In genomic region chr15:43230640-43231115, GRCh38 we compare ENCODE assay signal across 1 cellular context.
TF ChIP-seq lines count a peak whose summit lies in the region.

No MANE protein-coding gene starts in this region.

TF ChIP-seq in K562, 482 proteins besides CTCF, POLR2A, EP300 and RAD21 (continued from another document and continues in another):
- TF ChIP-seq NELFE (IDR thresholded peaks at IDR 0.05; ENCODE audit: insufficient read depth, insufficient read length): no peak
- TF ChIP-seq, protein P1, sequence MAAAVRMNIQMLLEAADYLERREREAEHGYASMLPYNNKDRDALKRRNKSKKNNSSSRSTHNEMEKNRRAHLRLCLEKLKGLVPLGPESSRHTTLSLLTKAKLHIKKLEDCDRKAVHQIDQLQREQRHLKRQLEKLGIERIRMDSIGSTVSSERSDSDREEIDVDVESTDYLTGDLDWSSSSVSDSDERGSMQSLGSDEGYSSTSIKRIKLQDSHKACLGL (CRISPR knock-in tag; IDR thresholded peaks at IDR 0.05; ENCODE audit: borderline replicate concordance, poor library complexity, severe bottlenecking): no peak
- TF ChIP-seq KLF10 (CRISPR knock-in tag; IDR thresholded peaks at IDR 0.05): no peak
- no peak for TF ChIP-seq ZBTB8A (IDR thresholded peaks at IDR 0.05; ENCODE audit: partially characterized antibody)
- no peak for TF ChIP-seq ZNF699 (CRISPR knock-in tag; IDR thresholded peaks at IDR 0.05; ENCODE audit: insufficient replicate concordance)
- TF ChIP-seq, protein P2, sequence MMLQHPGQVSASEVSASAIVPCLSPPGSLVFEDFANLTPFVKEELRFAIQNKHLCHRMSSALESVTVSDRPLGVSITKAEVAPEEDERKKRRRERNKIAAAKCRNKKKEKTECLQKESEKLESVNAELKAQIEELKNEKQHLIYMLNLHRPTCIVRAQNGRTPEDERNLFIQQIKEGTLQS (IDR thresholded peaks at IDR 0.05): peak; percentile 74
- TF ChIP-seq, protein P2 (CRISPR knock-in tag; conservative IDR thresholded peaks at IDR 0.05): no peak
- TF ChIP-seq NFYB (IDR thresholded peaks at IDR 0.05; ENCODE audit: extremely low read depth, insufficient read length): no peak
- TF ChIP-seq ZNF79 (CRISPR knock-in tag; IDR thresholded peaks at IDR 0.05; ENCODE audit: low read depth): no peak
- TF ChIP-seq ZKSCAN3 (CRISPR knock-in tag; IDR thresholded peaks at IDR 0.05): no peak
- no peak for TF ChIP-seq STAG1 (CRISPR knock-in tag; IDR thresholded peaks at IDR 0.05; ENCODE audit: borderline replicate concordance)
- TF ChIP-seq, protein P3, sequence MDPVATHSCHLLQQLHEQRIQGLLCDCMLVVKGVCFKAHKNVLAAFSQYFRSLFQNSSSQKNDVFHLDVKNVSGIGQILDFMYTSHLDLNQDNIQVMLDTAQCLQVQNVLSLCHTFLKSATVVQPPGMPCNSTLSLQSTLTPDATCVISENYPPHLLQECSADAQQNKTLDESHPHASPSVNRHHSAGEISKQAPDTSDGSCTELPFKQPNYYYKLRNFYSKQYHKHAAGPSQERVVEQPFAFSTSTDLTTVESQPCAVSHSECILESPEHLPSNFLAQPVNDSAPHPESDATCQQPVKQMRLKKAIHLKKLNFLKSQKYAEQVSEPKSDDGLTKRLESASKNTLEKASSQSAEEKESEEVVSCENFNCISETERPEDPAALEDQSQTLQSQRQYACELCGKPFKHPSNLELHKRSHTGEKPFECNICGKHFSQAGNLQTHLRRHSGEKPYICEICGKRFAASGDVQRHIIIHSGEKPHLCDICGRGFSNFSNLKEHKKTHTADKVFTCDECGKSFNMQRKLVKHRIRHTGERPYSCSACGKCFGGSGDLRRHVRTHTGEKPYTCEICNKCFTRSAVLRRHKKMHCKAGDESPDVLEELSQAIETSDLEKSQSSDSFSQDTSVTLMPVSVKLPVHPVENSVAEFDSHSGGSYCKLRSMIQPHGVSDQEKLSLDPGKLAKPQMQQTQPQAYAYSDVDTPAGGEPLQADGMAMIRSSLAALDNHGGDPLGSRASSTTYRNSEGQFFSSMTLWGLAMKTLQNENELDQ (CRISPR knock-in tag; IDR thresholded peaks at IDR 0.05; ENCODE audit: borderline replicate concordance): no peak
- no peak for TF ChIP-seq HNRNPL (IDR thresholded peaks at IDR 0.05; ENCODE audit: low read depth, low read length)
- 0 out of 4 replicates have a peak, but pooled peaks of 1 of the 2 experiments have one; percentile 63 for TF ChIP-seq ZMIZ1 (IDR thresholded peaks at IDR 0.05; ENCODE audit: low read depth in 2 of 2, low read length in 2 of 2)
- TF ChIP-seq FOXA3 (CRISPR knock-in tag; conservative IDR thresholded peaks at IDR 0.05 in 1 of 2, IDR thresholded peaks at IDR 0.05 in 1 of 2): no peak
- TF ChIP-seq ZBTB7A (IDR thresholded peaks at IDR 0.05; ENCODE audit: borderline replicate concordance, control insufficient read depth, low read depth, low read length): no peak
- TF ChIP-seq POLR3A (IDR thresholded peaks at IDR 0.05; ENCODE audit: borderline replicate concordance, extremely low read depth, insufficient read depth, insufficient read length): no peak
- no peak for TF ChIP-seq ZNF518B (CRISPR knock-in tag; IDR thresholded peaks at IDR 0.05)
- TF ChIP-seq CC2D1A (IDR thresholded peaks at IDR 0.05): 0 out of 2 replicates have a peak, but pooled peaks have one; percentile 10
- no peak for TF ChIP-seq POU5F1 (IDR thresholded peaks at IDR 0.05; ENCODE audit: borderline replicate concordance, low read depth, low read length, partially characterized antibody)
- TF ChIP-seq SIRT6 (IDR thresholded peaks at IDR 0.05; ENCODE audit: low read depth, low read length): no peak
- TF ChIP-seq ZBTB33 (CRISPR knock-in tag; IDR thresholded peaks at IDR 0.05): no peak
- TF ChIP-seq, protein P4, sequence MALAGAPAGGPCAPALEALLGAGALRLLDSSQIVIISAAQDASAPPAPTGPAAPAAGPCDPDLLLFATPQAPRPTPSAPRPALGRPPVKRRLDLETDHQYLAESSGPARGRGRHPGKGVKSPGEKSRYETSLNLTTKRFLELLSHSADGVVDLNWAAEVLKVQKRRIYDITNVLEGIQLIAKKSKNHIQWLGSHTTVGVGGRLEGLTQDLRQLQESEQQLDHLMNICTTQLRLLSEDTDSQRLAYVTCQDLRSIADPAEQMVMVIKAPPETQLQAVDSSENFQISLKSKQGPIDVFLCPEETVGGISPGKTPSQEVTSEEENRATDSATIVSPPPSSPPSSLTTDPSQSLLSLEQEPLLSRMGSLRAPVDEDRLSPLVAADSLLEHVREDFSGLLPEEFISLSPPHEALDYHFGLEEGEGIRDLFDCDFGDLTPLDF (CRISPR knock-in tag; IDR thresholded peaks at IDR 0.05): no peak
- TF ChIP-seq NUFIP1 (IDR thresholded peaks at IDR 0.05; ENCODE audit: partially characterized antibody): no peak
- TF ChIP-seq POLR2G (IDR thresholded peaks at IDR 0.05; ENCODE audit: low read depth, low read length): no peak
- TF ChIP-seq BRD9 (IDR thresholded peaks at IDR 0.05; ENCODE audit: low read depth, partially characterized antibody): no peak
- no peak for TF ChIP-seq POLR2H (tag; IDR thresholded peaks at IDR 0.05; ENCODE audit: low read depth)
- peak; percentile 46; the same call in 1 of the 2 replicates for TF ChIP-seq MAFK (IDR thresholded peaks at IDR 0.05; ENCODE audit: low read length)
- TF ChIP-seq, protein P5, sequence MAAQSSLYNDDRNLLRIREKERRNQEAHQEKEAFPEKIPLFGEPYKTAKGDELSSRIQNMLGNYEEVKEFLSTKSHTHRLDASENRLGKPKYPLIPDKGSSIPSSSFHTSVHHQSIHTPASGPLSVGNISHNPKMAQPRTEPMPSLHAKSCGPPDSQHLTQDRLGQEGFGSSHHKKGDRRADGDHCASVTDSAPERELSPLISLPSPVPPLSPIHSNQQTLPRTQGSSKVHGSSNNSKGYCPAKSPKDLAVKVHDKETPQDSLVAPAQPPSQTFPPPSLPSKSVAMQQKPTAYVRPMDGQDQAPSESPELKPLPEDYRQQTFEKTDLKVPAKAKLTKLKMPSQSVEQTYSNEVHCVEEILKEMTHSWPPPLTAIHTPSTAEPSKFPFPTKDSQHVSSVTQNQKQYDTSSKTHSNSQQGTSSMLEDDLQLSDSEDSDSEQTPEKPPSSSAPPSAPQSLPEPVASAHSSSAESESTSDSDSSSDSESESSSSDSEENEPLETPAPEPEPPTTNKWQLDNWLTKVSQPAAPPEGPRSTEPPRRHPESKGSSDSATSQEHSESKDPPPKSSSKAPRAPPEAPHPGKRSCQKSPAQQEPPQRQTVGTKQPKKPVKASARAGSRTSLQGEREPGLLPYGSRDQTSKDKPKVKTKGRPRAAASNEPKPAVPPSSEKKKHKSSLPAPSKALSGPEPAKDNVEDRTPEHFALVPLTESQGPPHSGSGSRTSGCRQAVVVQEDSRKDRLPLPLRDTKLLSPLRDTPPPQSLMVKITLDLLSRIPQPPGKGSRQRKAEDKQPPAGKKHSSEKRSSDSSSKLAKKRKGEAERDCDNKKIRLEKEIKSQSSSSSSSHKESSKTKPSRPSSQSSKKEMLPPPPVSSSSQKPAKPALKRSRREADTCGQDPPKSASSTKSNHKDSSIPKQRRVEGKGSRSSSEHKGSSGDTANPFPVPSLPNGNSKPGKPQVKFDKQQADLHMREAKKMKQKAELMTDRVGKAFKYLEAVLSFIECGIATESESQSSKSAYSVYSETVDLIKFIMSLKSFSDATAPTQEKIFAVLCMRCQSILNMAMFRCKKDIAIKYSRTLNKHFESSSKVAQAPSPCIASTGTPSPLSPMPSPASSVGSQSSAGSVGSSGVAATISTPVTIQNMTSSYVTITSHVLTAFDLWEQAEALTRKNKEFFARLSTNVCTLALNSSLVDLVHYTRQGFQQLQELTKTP (IDR thresholded peaks at IDR 0.05; ENCODE audit: low read depth in 1 of 2, partially characterized antibody in 2 of 2): no peak
- no peak for TF ChIP-seq PRPF4 (IDR thresholded peaks at IDR 0.05; ENCODE audit: insufficient read depth, low read depth, low read length, poor library complexity, severe bottlenecking)
- peak; percentile 97 for TF ChIP-seq C11orf30 (IDR thresholded peaks at IDR 0.05; ENCODE audit: low read depth)
- TF ChIP-seq, protein P6, sequence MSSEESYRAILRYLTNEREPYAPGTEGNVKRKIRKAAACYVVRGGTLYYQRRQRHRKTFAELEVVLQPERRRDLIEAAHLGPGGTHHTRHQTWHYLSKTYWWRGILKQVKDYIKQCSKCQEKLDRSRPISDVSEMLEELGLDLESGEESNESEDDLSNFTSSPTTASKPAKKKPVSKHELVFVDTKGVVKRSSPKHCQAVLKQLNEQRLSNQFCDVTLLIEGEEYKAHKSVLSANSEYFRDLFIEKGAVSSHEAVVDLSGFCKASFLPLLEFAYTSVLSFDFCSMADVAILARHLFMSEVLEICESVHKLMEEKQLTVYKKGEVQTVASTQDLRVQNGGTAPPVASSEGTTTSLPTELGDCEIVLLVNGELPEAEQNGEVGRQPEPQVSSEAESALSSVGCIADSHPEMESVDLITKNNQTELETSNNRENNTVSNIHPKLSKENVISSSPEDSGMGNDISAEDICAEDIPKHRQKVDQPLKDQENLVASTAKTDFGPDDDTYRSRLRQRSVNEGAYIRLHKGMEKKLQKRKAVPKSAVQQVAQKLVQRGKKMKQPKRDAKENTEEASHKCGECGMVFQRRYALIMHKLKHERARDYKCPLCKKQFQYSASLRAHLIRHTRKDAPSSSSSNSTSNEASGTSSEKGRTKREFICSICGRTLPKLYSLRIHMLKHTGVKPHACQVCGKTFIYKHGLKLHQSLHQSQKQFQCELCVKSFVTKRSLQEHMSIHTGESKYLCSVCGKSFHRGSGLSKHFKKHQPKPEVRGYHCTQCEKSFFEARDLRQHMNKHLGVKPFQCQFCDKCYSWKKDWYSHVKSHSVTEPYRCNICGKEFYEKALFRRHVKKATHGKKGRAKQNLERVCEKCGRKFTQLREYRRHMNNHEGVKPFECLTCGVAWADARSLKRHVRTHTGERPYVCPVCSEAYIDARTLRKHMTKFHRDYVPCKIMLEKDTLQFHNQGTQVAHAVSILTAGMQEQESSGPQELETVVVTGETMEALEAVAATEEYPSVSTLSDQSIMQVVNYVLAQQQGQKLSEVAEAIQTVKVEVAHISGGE (CRISPR knock-in tag; IDR thresholded peaks at IDR 0.05): no peak
